ENCODE assay signal across 11 cellular contexts in genomic region chr3:50676031-50676705, GRCh38. TPM values are rescaled to one million over a fixed set of nuclear protein-coding genes. Genes with fewer than 3 reads are reported as not detected.
DNase-seq lines count a peak whose midpoint lies in the region; ATAC-seq and TF ChIP-seq lines count a peak whose summit lies in the region.
"Had no signal": no experiment of that assay in that cellular context is flagged by ENCODE, and none has a peak within 500 bp of the region (broad histone marks: within the 10 kb centered on the region; RNA-seq: fewer than 3 reads in every experiment).

No MANE protein-coding gene starts in this region.

- H3K27me3 Mint-ChIP-seq in activated CD4-positive, alpha-beta T cell treated with anti-CD3 and anti-CD28 coated beads, Interleukin-2, amount 10 ng/mL, durations not matched to agents 24 days and 14 days, result peaks cover 56% of the 10 kb centered on the region

- DNase-seq in activated CD4-positive, alpha-beta T cell treated with anti-CD3 and anti-CD28 coated beads, Interleukin-2, amount 10 ng/mL, durations not matched to agents 24 days and 14 days, result no peak
- no peak for DNase-seq in activated CD4-positive, alpha-beta T cell treated with anti-CD3 and anti-CD28 coated beads, Interleukin-2, amount 50 U/mL, for 4 hours
- DNase-seq in NT2/D1 (ENCODE audit: low read depth, low spot score), result no peak
- no peak for DNase-seq in dorsolateral prefrontal cortex
- DNase-seq in NCI-H1105 treated with DMSO at 0.1 percent for 48 hours (lab: John Stamatoyannopoulos, UW), result no peak
- DNase-seq in KG1 (lab: John Stamatoyannopoulos, UW), result no peak
- DNase-seq: NCI-H1048 had no signal

- no peak overlapping the region for H2AFZ ChIP-seq in neuron (ENCODE audit: low read depth, low read length)

- H3K27me3 ChIP-seq in NT2/D1 (ENCODE audit: insufficient read depth, insufficient read length) (peaks cover 25% of the 10 kb centered on the region), dorsolateral prefrontal cortex (no peaks in the 10 kb centered on the region), neuron (ENCODE audit: insufficient read depth, low read length) (peaks cover 55% of the 10 kb centered on the region)

- peak overlapping the region; percentile 31 for H3K4me3 Mint-ChIP-seq in activated CD4-positive, alpha-beta T cell treated with anti-CD3 and anti-CD28 coated beads, Interleukin-2, amount 10 ng/mL, durations not matched to agents 24 days and 14 days

- peaks cover 10% of the 10 kb centered on the region for H3K4me1 Mint-ChIP-seq in activated CD4-positive, alpha-beta T cell treated with anti-CD3 and anti-CD28 coated beads, Interleukin-2, amount 10 ng/mL, durations not matched to agents 24 days and 14 days

- TF ChIP-seq CTCF in dorsolateral prefrontal cortex (IDR thresholded peaks at IDR 0.05 in 54 of 56, conservative IDR thresholded peaks at IDR 0.05 in 2 of 56; ENCODE audit: low read depth in 1 of 56, partially characterized antibody in 56 of 56), result no peak

- intact Hi-C loops in activated CD4-positive, alpha-beta T cell treated with anti-CD3 and anti-CD28 coated beads, Interleukin-2, amount 10 ng/mL, durations not matched to agents 24 days and 14 days (cut with micrococcal nuclease), result loop anchor here (5.0 kb wide), 1 partner anchor 696 kb away; no protein-coding TSS in a partner anchor
- intact Hi-C loops in dorsolateral prefrontal cortex (cut with DNase I), result loop anchor here in 1 of 2 donors (10.0 kb wide), 1 partner anchor 149 kb away; no protein-coding TSS in a partner anchor

- H3K9me3 ChIP-seq in NT2/D1 (ENCODE audit: insufficient read depth, low read length) (no peaks in the 10 kb centered on the region), neuron (ENCODE audit: low read length) (no peaks in the 10 kb centered on the region)
- H3K9me3 ChIP-seq: lower lobe of right lung, pancreas had no signal

- H3K27ac ChIP-seq in dorsolateral prefrontal cortex, result peak overlapping the region in 34 of 59 donors; percentile 2 to 90 (median 72)
- H3K27ac ChIP-seq: lower lobe of right lung, pancreas had no signal

- H3K36me3 Mint-ChIP-seq in activated CD4-positive, alpha-beta T cell treated with anti-CD3 and anti-CD28 coated beads, Interleukin-2, amount 10 ng/mL, durations not matched to agents 24 days and 14 days (ENCODE audit: low read depth), result peaks cover 5% of the 10 kb centered on the region

- H3K36me3 ChIP-seq in NT2/D1 (ENCODE audit: insufficient read depth, insufficient read length, low read length) (no peaks in the 10 kb centered on the region), neuron (ENCODE audit: insufficient read depth, low read length) (no peaks in the 10 kb centered on the region)
- H3K36me3 ChIP-seq: lower lobe of right lung, pancreas had no signal

- no peak for ATAC-seq in GM18519 (IDR thresholded peaks at IDR 0.05; ENCODE audit: low FRiP score, unreplicated experiment)

- peaks cover 8% of the 10 kb centered on the region for H3K4me1 ChIP-seq in NT2/D1 (ENCODE audit: insufficient read depth, insufficient read length)
- H3K4me1 ChIP-seq in neuron (ENCODE audit: insufficient read depth, low read length), result peaks cover 3% of the 10 kb centered on the region
- H3K4me1 ChIP-seq: pancreas had no signal

- no peaks in the 10 kb centered on the region for H3K9me3 Mint-ChIP-seq in activated CD4-positive, alpha-beta T cell treated with anti-CD3 and anti-CD28 coated beads, Interleukin-2, amount 10 ng/mL, durations not matched to agents 24 days and 14 days

- no peak overlapping the region for H3K9ac ChIP-seq in NT2/D1 (ENCODE audit: insufficient read length, low read depth)

- H3K4me3 ChIP-seq in NT2/D1 (ENCODE audit: insufficient read length, low read depth) (peak overlapping the region; percentile 76), dorsolateral prefrontal cortex (peak overlapping the region; percentile 31 to 81 (median 69)), neuron (ENCODE audit: low read length) (peak overlapping the region; percentile 55)

- H3K27ac Mint-ChIP-seq in activated CD4-positive, alpha-beta T cell treated with anti-CD3 and anti-CD28 coated beads, Interleukin-2, amount 10 ng/mL, durations not matched to agents 24 days and 14 days, result no peak overlapping the region

RNA-seq across cellular contexts. Expression of gene DOCK3, which starts 1.4 kb away (rescaled TPM):
- 1.7 and 1.8 TPM in 2 replicates for total RNA-seq in activated CD4-positive, alpha-beta T cell treated with anti-CD3 and anti-CD28 coated beads, Interleukin-2, amount 10 ng/mL, durations not matched to agents 24 days and 14 days
- total RNA-seq in dorsolateral prefrontal cortex, result 100 to 1,000 TPM in 74 of 120 experiments, 10 to 100 TPM in 46; 58.3 to 141 (median 105) TPM

RNA-seq across cellular contexts. Expression of gene MAPKAPK3, which starts 59.2 kb away (rescaled TPM):
- total RNA-seq in activated CD4-positive, alpha-beta T cell treated with anti-CD3 and anti-CD28 coated beads, Interleukin-2, amount 10 ng/mL, durations not matched to agents 24 days and 14 days, result 199 and 207 TPM in 2 replicates
- total RNA-seq in dorsolateral prefrontal cortex, result 10 to 100 TPM in 107 of 120 experiments, 1 to 10 TPM in 13; 6.3 to 30.7 (median 13.1) TPM

Comparison
In these comparisons a context has a peak if more than half of its experiments do, and no peak if none do; other contexts are left out.
1. RNA of gene DOCK3, which starts 1.4 kb away (total RNA-seq): 58.3 to 141 TPM in dorsolateral prefrontal cortex; 1.7 to 1.8 TPM in activated CD4-positive, alpha-beta T cell treated with anti-CD3 and anti-CD28 coated beads, Interleukin-2, amount 10 ng/mL, durations not matched to agents 24 days and 14 days; every median in the first group is over 10 times any median in the second.
2. Peak in every context shown above with its lines, with median percentiles within 50 percentile points of each other: H3K4me3 ChIP-seq.